ENCODE assay signal across 1 cellular context in genomic region chr9:88578486-88579362, GRCh38.
A peak's percentile ranks its signal among the peaks of the same experiment; 100 is the strongest.
TF ChIP-seq lines count a peak whose summit lies in the region.

No MANE protein-coding gene starts in this region.

TF ChIP-seq in K562, 482 proteins besides CTCF, POLR2A, EP300 and RAD21 (continued from another document):
- TF ChIP-seq CTCFL (IDR thresholded peaks at IDR 0.05; ENCODE audit: borderline replicate concordance, insufficient read depth, low read depth, low read length, poor library complexity, severe bottlenecking), result no peak
- TF ChIP-seq ZNF507 (tag; conservative IDR thresholded peaks at IDR 0.05), result no peak
- TF ChIP-seq PREB (CRISPR knock-in tag; IDR thresholded peaks at IDR 0.05), result no peak
- TF ChIP-seq SLC30A9 (CRISPR knock-in tag; IDR thresholded peaks at IDR 0.05), result no peak
- peak; percentile 45; the same call in 1 of the 2 replicates for TF ChIP-seq DEAF1 (CRISPR knock-in tag; IDR thresholded peaks at IDR 0.05)
- TF ChIP-seq CGGBP1 (CRISPR knock-in tag; IDR thresholded peaks at IDR 0.05), result no peak
- no peak for TF ChIP-seq HMGXB4 (CRISPR knock-in tag; IDR thresholded peaks at IDR 0.05)
- no peak for TF ChIP-seq NR1H2 (CRISPR knock-in tag; IDR thresholded peaks at IDR 0.05)
- no peak for TF ChIP-seq CCNT2 (IDR thresholded peaks at IDR 0.05; ENCODE audit: borderline replicate concordance, extremely low read depth, insufficient read length, low read depth, low read length)
- no peak for TF ChIP-seq SIN3A (IDR thresholded peaks at IDR 0.05; ENCODE audit: borderline replicate concordance in 2 of 2, control insufficient read depth in 1 of 2, low read depth in 2 of 2, low read length in 2 of 2)
